In the genomic region with DNA sequence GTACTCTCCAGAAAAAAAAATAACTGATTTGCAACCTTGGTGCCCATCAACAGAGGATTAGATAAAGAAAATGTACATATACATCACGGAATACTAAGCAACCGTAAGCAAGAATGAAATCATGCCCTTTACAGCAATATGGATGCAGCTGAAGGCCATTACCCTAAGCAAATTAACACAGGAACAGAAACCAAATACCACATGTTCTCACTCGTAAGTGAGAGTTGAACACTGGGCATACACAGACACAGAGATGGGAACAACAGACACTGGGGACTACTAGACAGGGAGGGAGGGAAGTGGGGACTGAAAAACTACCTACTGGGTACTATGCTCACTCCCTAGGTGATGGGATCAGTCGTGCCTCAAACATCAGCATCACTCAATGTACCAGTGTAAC, we compare ENCODE assay signal across 20 cellular contexts. TPM values are rescaled to one million over a fixed set of nuclear protein-coding genes. Genes with fewer than 3 reads are reported as not detected.
"Had no signal": no experiment of that assay in that cellular context is flagged by ENCODE, and none has a peak within 500 bp of the region (broad histone marks: within the 10 kb centered on the region; RNA-seq: fewer than 3 reads in every experiment).

No MANE protein-coding gene starts in this region.

- H3K27ac Mint-ChIP-seq: immature natural killer cell; naive thymus-derived CD4-positive, alpha-beta T cell; type B pancreatic cell had no signal

- DNase-seq: cortex of kidney; dorsolateral prefrontal cortex; effector CD8-positive, alpha-beta T cell; gastrocnemius medialis; glutamatergic neuron; immature natural killer cell; left lung; lower lobe of right lung; mesenchymal stem cell; midbrain; naive thymus-derived CD4-positive, alpha-beta T cell; posterior cingulate gyrus; small intestine; stimulated activated CD4-positive, alpha-beta T cell treated with anti-CD3 and anti-CD28 coated beads, Interleukin-12 subunit alpha, Interleukin-12 subunit beta, amount 100 ng/mL, for 4 hours; stimulated activated naive CD4-positive, alpha-beta T cell; stomach; substantia nigra had no signal

- H3K4me1 Mint-ChIP-seq: immature natural killer cell; naive thymus-derived CD4-positive, alpha-beta T cell had no signal

- H3K36me3 Mint-ChIP-seq: immature natural killer cell; naive thymus-derived CD4-positive, alpha-beta T cell had no signal

- H3K27me3 Mint-ChIP-seq: type B pancreatic cell had no signal

- H3K4me1 ChIP-seq: gastrocnemius medialis, left lung, lower lobe of right lung, stomach had no signal

- ATAC-seq: esophagus mucosa; gastrocnemius medialis; left lung; lower lobe of right lung; naive thymus-derived CD4-positive, alpha-beta T cell had no signal

- H3K4me3 ChIP-seq: dorsolateral prefrontal cortex, gastrocnemius medialis, left lung, lower lobe of right lung, stomach had no signal

- H3K36me3 ChIP-seq: gastrocnemius medialis, left lung, lower lobe of right lung, neutrophil, stomach had no signal

- H3K9me3 Mint-ChIP-seq: immature natural killer cell had no signal

- H3K4me3 Mint-ChIP-seq: immature natural killer cell; naive thymus-derived CD4-positive, alpha-beta T cell; type B pancreatic cell had no signal

- H3K27ac ChIP-seq: dorsolateral prefrontal cortex, gastrocnemius medialis, left lung, lower lobe of right lung, neutrophil, stomach had no signal

- H3K27me3 ChIP-seq: dorsolateral prefrontal cortex, gastrocnemius medialis, left lung, stomach had no signal

- H3K9me3 ChIP-seq: gastrocnemius medialis, left lung, lower lobe of right lung, neutrophil, stomach had no signal

RNA-seq across cellular contexts. Expression of a gene that starts 32.8 kb away (rescaled TPM):
- total RNA-seq: naive thymus-derived CD4-positive, alpha-beta T cell had no signal
- polyA plus RNA-seq: immature natural killer cell; naive thymus-derived CD4-positive, alpha-beta T cell had no signal
